Comparison of ENCODE assay signal across 10 cellular contexts in the genomic region with DNA sequence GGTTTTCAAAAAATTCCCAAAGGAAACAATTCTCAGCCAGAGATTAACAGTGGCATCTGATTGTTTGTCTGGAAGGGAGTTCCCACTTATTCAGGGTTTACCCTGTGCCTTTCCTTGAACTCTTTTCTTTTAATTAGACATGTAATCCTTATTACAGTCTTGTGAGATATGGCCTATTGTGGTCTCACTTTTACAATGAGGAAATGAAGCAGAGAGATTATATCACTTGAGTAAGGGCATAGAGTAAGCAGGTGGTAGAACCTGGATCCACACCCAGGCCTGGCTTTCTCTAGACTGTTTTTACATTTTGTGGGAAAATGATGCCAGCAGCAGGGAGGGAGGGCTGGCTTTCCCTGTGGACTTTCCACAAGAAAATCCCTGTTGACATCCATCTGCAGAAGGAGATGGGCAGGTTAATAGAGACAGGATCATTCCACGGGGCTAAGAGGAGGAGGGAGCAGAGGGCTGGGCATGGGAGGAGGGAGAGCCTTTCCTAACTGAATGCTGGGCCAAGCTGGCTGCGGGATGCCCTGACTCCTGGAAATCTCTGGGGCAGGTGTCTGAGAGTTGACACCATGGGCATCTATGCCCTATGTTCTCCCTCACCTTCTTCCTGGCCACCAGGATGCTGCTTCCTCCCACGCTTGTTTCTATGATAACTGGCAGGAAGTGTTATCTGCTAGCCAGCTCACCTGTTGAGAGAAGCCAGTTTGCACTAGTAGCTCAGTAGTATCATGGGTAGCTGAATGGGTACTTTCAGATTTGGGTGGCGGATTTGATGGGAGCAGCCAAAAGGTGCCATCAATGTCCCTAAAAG. TPM values are rescaled to one million over a fixed set of nuclear protein-coding genes. Genes with fewer than 3 reads are reported as not detected.
DNase-seq lines count a peak whose midpoint lies in the region; ATAC-seq, FAIRE-seq and TF ChIP-seq lines count a peak whose summit lies in the region.
"Had no signal": no experiment of that assay in that cellular context is flagged by ENCODE, and none has a peak within 500 bp of the region (broad histone marks: within the 10 kb centered on the region; RNA-seq: fewer than 3 reads in every experiment).

No MANE protein-coding gene starts in this region.

- H3K4me1 ChIP-seq in left ventricle myocardium inferior (peaks cover 11% of the 10 kb centered on the region), upper lobe of right lung (no peaks in the 10 kb centered on the region)
- H3K4me1 ChIP-seq: body of pancreas had no signal

- ATAC-seq in activated naive CD8-positive, alpha-beta T cell treated with anti-CD3 and anti-CD28 coated beads, Interleukin-2, amount 10 ng/mL, durations not matched to agents 7 days and 5 days (ENCODE audit: low read depth): peak; percentile 40
- ATAC-seq in HG02938 (IDR thresholded peaks at IDR 0.05; ENCODE audit: unreplicated experiment): peak; percentile 26
- peak; percentile 46 for ATAC-seq in T-helper 17 cell
- ATAC-seq in upper lobe of right lung: no peak
- ATAC-seq: body of pancreas had no signal

- POLR2A ChIA-PET in activated naive CD8-positive, alpha-beta T cell treated with anti-CD3 and anti-CD28 coated beads, Interleukin-2, amount 10 ng/mL, durations not matched to agents 7 days and 5 days (lab: Charles Lee): no interaction called here

- peaks cover 34% of the 10 kb centered on the region for H3K27me3 Mint-ChIP-seq in activated naive CD8-positive, alpha-beta T cell treated with anti-CD3 and anti-CD28 coated beads, Interleukin-2, amount 10 ng/mL, durations not matched to agents 7 days and 5 days
- H3K27me3 Mint-ChIP-seq in activated naive CD8-positive, alpha-beta T cell treated with anti-CD3 and anti-CD28 coated beads for 36 hours: peaks cover 20% of the 10 kb centered on the region
- peaks cover 5% of the 10 kb centered on the region for H3K27me3 Mint-ChIP-seq in T-helper 17 cell

- no peaks in the 10 kb centered on the region for H3K27me3 ChIP-seq in left ventricle myocardium inferior (ENCODE audit: low read depth)
- no peaks in the 10 kb centered on the region for H3K27me3 ChIP-seq in upper lobe of right lung
- H3K27me3 ChIP-seq: body of pancreas had no signal

- FAIRE-seq in HTR-8/SVneo (lab: Jason Lieb, UNC) (no peak), frontal cortex (lab: Jason Lieb, UNC) (no peak)

- peak overlapping the region; percentile 38 for H3K4me3 Mint-ChIP-seq in activated naive CD8-positive, alpha-beta T cell treated with anti-CD3 and anti-CD28 coated beads, Interleukin-2, amount 10 ng/mL, durations not matched to agents 7 days and 5 days
- no peak overlapping the region for H3K4me3 Mint-ChIP-seq in activated naive CD8-positive, alpha-beta T cell treated with anti-CD3 and anti-CD28 coated beads for 36 hours
- H3K4me3 Mint-ChIP-seq in T-helper 17 cell: peak overlapping the region; percentile 52

- no peak overlapping the region for H3K27ac Mint-ChIP-seq in activated naive CD8-positive, alpha-beta T cell treated with anti-CD3 and anti-CD28 coated beads, Interleukin-2, amount 10 ng/mL, durations not matched to agents 7 days and 5 days
- no peak overlapping the region for H3K27ac Mint-ChIP-seq in activated naive CD8-positive, alpha-beta T cell treated with anti-CD3 and anti-CD28 coated beads for 36 hours
- peak overlapping the region; percentile 65 for H3K27ac Mint-ChIP-seq in T-helper 17 cell

- intact Hi-C loops in left ventricle myocardium inferior (cut with micrococcal nuclease) (no loop called here), upper lobe of right lung (cut with DNase I) (no loop called here)

- no peaks in the 10 kb centered on the region for H3K9me3 ChIP-seq in T-helper 17 cell (ENCODE audit: control insufficient read depth, low read length, poor library complexity, severe bottlenecking)
- H3K9me3 ChIP-seq in left ventricle myocardium inferior (replicated peaks): no peaks in the 10 kb centered on the region
- H3K9me3 ChIP-seq in upper lobe of right lung: no peaks in the 10 kb centered on the region
- H3K9me3 ChIP-seq: body of pancreas had no signal

- peaks cover 19% of the 10 kb centered on the region for H3K4me1 Mint-ChIP-seq in activated naive CD8-positive, alpha-beta T cell treated with anti-CD3 and anti-CD28 coated beads, Interleukin-2, amount 10 ng/mL, durations not matched to agents 7 days and 5 days
- peaks cover 10% of the 10 kb centered on the region for H3K4me1 Mint-ChIP-seq in activated naive CD8-positive, alpha-beta T cell treated with anti-CD3 and anti-CD28 coated beads for 36 hours
- H3K4me1 Mint-ChIP-seq in T-helper 17 cell: peaks cover 14% of the 10 kb centered on the region

- no peaks in the 10 kb centered on the region for H3K36me3 Mint-ChIP-seq in activated naive CD8-positive, alpha-beta T cell treated with anti-CD3 and anti-CD28 coated beads, Interleukin-2, amount 10 ng/mL, durations not matched to agents 7 days and 5 days
- H3K36me3 Mint-ChIP-seq in activated naive CD8-positive, alpha-beta T cell treated with anti-CD3 and anti-CD28 coated beads for 36 hours: no peaks in the 10 kb centered on the region
- H3K36me3 Mint-ChIP-seq in T-helper 17 cell (ENCODE audit: low read depth): peaks cover 5% of the 10 kb centered on the region

- peaks cover 5% of the 10 kb centered on the region for H3K9me3 Mint-ChIP-seq in activated naive CD8-positive, alpha-beta T cell treated with anti-CD3 and anti-CD28 coated beads, Interleukin-2, amount 10 ng/mL, durations not matched to agents 7 days and 5 days
- no peaks in the 10 kb centered on the region for H3K9me3 Mint-ChIP-seq in activated naive CD8-positive, alpha-beta T cell treated with anti-CD3 and anti-CD28 coated beads for 36 hours

- H3K27ac ChIP-seq in left ventricle myocardium inferior (replicated peaks) (no peak overlapping the region), upper lobe of right lung (no peak overlapping the region)
- H3K27ac ChIP-seq: body of pancreas, C4-2B had no signal

- no peaks in the 10 kb centered on the region for H3K36me3 ChIP-seq in left ventricle myocardium inferior
- H3K36me3 ChIP-seq in upper lobe of right lung: no peaks in the 10 kb centered on the region

- TF ChIP-seq CTCF in left ventricle myocardium inferior (IDR thresholded peaks at IDR 0.05; ENCODE audit: borderline replicate concordance): no peak
- TF ChIP-seq CTCF in upper lobe of right lung (IDR thresholded peaks at IDR 0.05): no peak

- DNase-seq in activated naive CD8-positive, alpha-beta T cell treated with anti-CD3 and anti-CD28 coated beads, Interleukin-2, amount 10 ng/mL, durations not matched to agents 7 days and 5 days: no peak
- DNase-seq in activated naive CD8-positive, alpha-beta T cell treated with anti-CD3 and anti-CD28 coated beads for 36 hours: no peak
- DNase-seq in T-helper 17 cell (no peak), HTR-8/SVneo (ENCODE audit: insufficient read length, low spot score) (no peak), left ventricle myocardium inferior (no peak), upper lobe of right lung (no peak), frontal cortex (ENCODE audit: low spot score in 2 of 2) (no peak)

- H3K4me3 ChIP-seq in left ventricle myocardium inferior (no peak overlapping the region), upper lobe of right lung (no peak overlapping the region)
- H3K4me3 ChIP-seq: body of pancreas had no signal

RNA-seq across cellular contexts. Expression of a gene that starts 28.7 kb away (rescaled TPM):
- under 1 TPM; 0.26 to 0.30 TPM for total RNA-seq in activated naive CD8-positive, alpha-beta T cell treated with anti-CD3 and anti-CD28 coated beads, Interleukin-2, amount 10 ng/mL, durations not matched to agents 7 days and 5 days
- total RNA-seq in activated naive CD8-positive, alpha-beta T cell treated with anti-CD3 and anti-CD28 coated beads for 36 hours: not detected
- total RNA-seq in T-helper 17 cell: 1 to 10 TPM in 1 of 2 donors, under 1 TPM in 1; 0.39 to 1.4 TPM
- 3.8 TPM for total RNA-seq in left ventricle myocardium inferior
- 6.8 TPM for total RNA-seq in upper lobe of right lung
- 1.6 TPM for total RNA-seq in frontal cortex

RNA-seq across cellular contexts. Expression of a gene that starts 51.1 kb away (rescaled TPM):
- 1 to 10 TPM; 1.5 to 2.4 TPM for total RNA-seq in activated naive CD8-positive, alpha-beta T cell treated with anti-CD3 and anti-CD28 coated beads, Interleukin-2, amount 10 ng/mL, durations not matched to agents 7 days and 5 days
- total RNA-seq in activated naive CD8-positive, alpha-beta T cell treated with anti-CD3 and anti-CD28 coated beads for 36 hours: 1 to 10 TPM in 1 of 2 experiments, under 1 TPM in 1; 0.93 to 1.2 TPM
- total RNA-seq in T-helper 17 cell: 10 to 100 TPM in 1 of 2 donors, 1 to 10 TPM in 1; 2.1 to 10.1 TPM
- total RNA-seq in left ventricle myocardium inferior: 1.5 TPM
- total RNA-seq in upper lobe of right lung: 26.5 TPM
- total RNA-seq in frontal cortex: 0.41 TPM
